Comparison of ENCODE assay signal across 8 cellular contexts in the genomic region with DNA sequence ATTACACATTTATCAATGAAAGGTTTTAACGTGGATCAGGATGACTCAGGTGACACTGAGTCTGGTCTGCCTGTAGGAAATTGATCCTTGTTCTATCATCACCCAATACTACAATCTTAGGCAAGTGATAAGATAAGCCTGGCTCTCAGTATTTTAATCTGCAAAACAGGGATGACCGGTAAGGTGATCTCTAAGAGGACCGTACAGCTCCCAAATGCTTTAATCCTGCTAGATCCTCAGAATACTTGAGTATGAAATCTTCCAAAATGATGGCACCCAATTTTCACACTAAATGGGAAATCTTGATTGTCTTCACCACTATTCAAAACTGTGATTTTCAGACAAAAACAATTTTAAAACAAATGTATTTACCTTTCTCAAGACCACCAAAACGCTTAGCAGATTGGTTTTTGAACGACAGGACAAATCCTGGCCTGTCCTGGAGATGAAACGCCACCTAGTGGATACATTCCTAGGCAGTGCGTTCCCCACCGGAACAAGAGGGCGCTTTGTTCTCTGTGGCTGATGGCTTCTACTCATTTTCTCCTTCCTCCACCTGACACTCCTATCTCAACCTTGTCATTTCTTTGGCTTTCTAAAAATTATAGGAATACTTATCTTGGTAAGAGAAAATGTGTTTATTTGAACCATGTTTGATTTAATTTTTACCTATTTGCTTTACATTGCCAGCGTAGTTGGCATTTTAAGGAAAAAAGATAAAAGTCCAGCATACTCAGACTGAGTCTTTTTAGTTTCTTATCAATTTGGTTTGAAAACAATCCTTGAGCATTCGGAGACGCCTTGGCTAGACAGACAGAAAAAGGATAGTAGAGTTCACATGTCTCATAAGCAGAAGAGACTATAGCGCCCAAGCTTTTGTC. TPM values are rescaled to one million over a fixed set of nuclear protein-coding genes. Genes with fewer than 3 reads are reported as not detected.
A peak's percentile ranks its signal among the peaks of the same experiment; 100 is the strongest.
DNase-seq lines count a peak whose midpoint lies in the region; ATAC-seq and TF ChIP-seq lines count a peak whose summit lies in the region.

No MANE protein-coding gene starts in this region.

- H3K4me3 Mint-ChIP-seq in activated B cell treated with CpG ODN at 0.5 μM for 24 hours = no peak overlapping the region

- peak; percentile 61 for TF ChIP-seq CTCF in activated B cell treated with CpG ODN at 0.5 μM for 24 hours (IDR thresholded peaks at IDR 0.05)

- intact Hi-C loops in activated B cell treated with CpG ODN at 0.5 μM for 24 hours (cut with micrococcal nuclease) = loop anchor here (1.0 to 2.0 kb wide), 4 partner anchors 132 to 1078 kb away; no protein-coding TSS in a partner anchor

- no peaks in the 10 kb centered on the region for H3K27me3 Mint-ChIP-seq in activated B cell treated with CpG ODN at 0.5 μM for 24 hours

- DNase-seq in NCI-H524 (lab: John Stamatoyannopoulos, UW) (peak; percentile 40 to 75), NCI-H524 treated with DMSO at 0.1 percent for 48 hours (lab: John Stamatoyannopoulos, UW) (no peak), NCI-H146 treated with DMSO at 0.1 percent for 48 hours (lab: John Stamatoyannopoulos, UW; ENCODE audit: unreplicated experiment) (peak; percentile 0), activated B cell treated with CpG ODN at 0.5 μM for 24 hours (no peak), cerebellar cortex (ENCODE audit: low spot score) (peak; percentile 52), kidney tubule cell (ENCODE audit: low spot score) (peak; percentile 66)
- peak; percentile 15 to 25 for DNase-seq in stimulated activated CD4-positive, alpha-beta T cell treated with anti-CD3 and anti-CD28 coated beads, Interleukin-4, amount 100 ng/mL, for 4 hours

- CTCF ChIA-PET in activated B cell treated with CpG ODN at 0.5 μM for 24 hours (lab: Charles Lee) = interaction anchor here (0.7 to 2.3 kb wide), 11 partner anchors 45 to 1080 kb away, joined by 3 to 24 read pairs (median 4); no protein-coding TSS in a partner anchor

- H3K27ac Mint-ChIP-seq in activated B cell treated with CpG ODN at 0.5 μM for 24 hours = no peak overlapping the region

- ATAC-seq in HG02642 (IDR thresholded peaks at IDR 0.05; ENCODE audit: poor library complexity, unreplicated experiment) (peak; percentile 76), activated B cell treated with CpG ODN at 0.5 μM for 24 hours (ENCODE audit: low read depth) (peak; percentile 65)

- POLR2A ChIA-PET in activated B cell treated with CpG ODN at 0.5 μM for 24 hours (lab: Charles Lee) = no interaction called here

- no peaks in the 10 kb centered on the region for H3K4me1 Mint-ChIP-seq in activated B cell treated with CpG ODN at 0.5 μM for 24 hours

- H3K9me3 Mint-ChIP-seq in activated B cell treated with CpG ODN at 0.5 μM for 24 hours = no peaks in the 10 kb centered on the region

- no peaks in the 10 kb centered on the region for H3K36me3 Mint-ChIP-seq in activated B cell treated with CpG ODN at 0.5 μM for 24 hours (ENCODE audit: low read depth)

RNA-seq across cellular contexts. Expression of gene VCAN, which starts 41.2 kb away (rescaled TPM):
- 0.16 and 0.22 TPM in 2 replicates for total RNA-seq in activated B cell treated with CpG ODN at 0.5 μM for 24 hours

Comparison
In these comparisons a context has a peak if more than half of its experiments do, and no peak if none do; other contexts are left out.
1. DNase-seq: peak in NCI-H524 (2 of 2), NCI-H146 treated with DMSO at 0.1 percent for 48 hours (single experiment), cerebellar cortex (single experiment), kidney tubule cell (single experiment) and stimulated activated CD4-positive, alpha-beta T cell treated with anti-CD3 and anti-CD28 coated beads, Interleukin-4, amount 100 ng/mL, for 4 hours (2 of 2); none in NCI-H524 treated with DMSO at 0.1 percent for 48 hours (single experiment) and activated B cell treated with CpG ODN at 0.5 μM for 24 hours (single experiment).